9 cellular contexts compared by ENCODE assay signal in genomic region chr20:37290158-37290810, GRCh38. TPM values are rescaled to one million over a fixed set of nuclear protein-coding genes. Genes with fewer than 3 reads are reported as not detected.
A peak's percentile ranks its signal among the peaks of the same experiment; 100 is the strongest.
DNase-seq lines count a peak whose midpoint lies in the region; ATAC-seq, FAIRE-seq and TF ChIP-seq lines count a peak whose summit lies in the region.
"Had no signal": no experiment of that assay in that cellular context is flagged by ENCODE, and none has a peak within 500 bp of the region (broad histone marks: within the 10 kb centered on the region; RNA-seq: fewer than 3 reads in every experiment).

No MANE protein-coding gene starts in this region.

- H3K27me3 ChIP-seq in bronchial epithelial cell (ENCODE audit: control insufficient read depth, insufficient read depth, low read length) (no peaks in the 10 kb centered on the region), uterus (no peaks in the 10 kb centered on the region)

- TF ChIP-seq POLR2A in uterus (IDR thresholded peaks at IDR 0.05), result no peak

- H3K36me3 Mint-ChIP-seq in activated naive CD4-positive, alpha-beta T cell treated with anti-CD3 and anti-CD28 coated beads, Interleukin-2, amount 50 U/mL, for 24 hours, result peaks cover 19% of the 10 kb centered on the region

- peak overlapping the region; percentile 94 for H3K27ac ChIP-seq in mesodermal cell (ENCODE audit: low read depth, low read length, severe bottlenecking)
- H3K27ac ChIP-seq in uterus, result peak overlapping the region; percentile 95 to 96

- no peak for ATAC-seq in GM19023 (IDR thresholded peaks at IDR 0.05; ENCODE audit: unreplicated experiment)

- WGBS in mesodermal cell (ENCODE audit: insufficient coverage in 2 of 2), 2 experiments, result 79% methylated on average over 11 to 12 of the region's 21 CpGs

- intact Hi-C loops in uterus (cut with DNase I; ENCODE audit: low total_unique reads), result no loop called here

- H3K9me3 Mint-ChIP-seq in activated naive CD4-positive, alpha-beta T cell treated with anti-CD3 and anti-CD28 coated beads, Interleukin-2, amount 50 U/mL, for 24 hours, result no peaks in the 10 kb centered on the region

- TF ChIP-seq CTCF in bronchial epithelial cell (IDR thresholded peaks at IDR 0.05; ENCODE audit: insufficient read depth, low read length, severe bottlenecking) (no peak), uterus (IDR thresholded peaks at IDR 0.05) (no peak)

- H3K4me1 Mint-ChIP-seq in activated naive CD4-positive, alpha-beta T cell treated with anti-CD3 and anti-CD28 coated beads, Interleukin-2, amount 50 U/mL, for 24 hours, result peaks cover 37% of the 10 kb centered on the region

- DNase-seq in activated naive CD4-positive, alpha-beta T cell treated with anti-CD3 and anti-CD28 coated beads, Interleukin-2, amount 50 U/mL, for 16 hours, result no peak
- DNase-seq in bronchial epithelial cell (ENCODE audit: low read depth), result no peak
- DNase-seq in uterus, result no peak
- no peak for DNase-seq in activated gamma-delta T cell treated with Interleukin-2 at 50 U/mL for 16 hours
- DNase-seq in dermis blood vessel endothelial cell, result no peak

- no peak for FAIRE-seq in bronchial epithelial cell (lab: Jason Lieb, UNC)
- FAIRE-seq: endometrium had no signal

- H3K4me3 Mint-ChIP-seq in activated naive CD4-positive, alpha-beta T cell treated with anti-CD3 and anti-CD28 coated beads, Interleukin-2, amount 50 U/mL, for 24 hours, result peak overlapping the region; percentile 93

- peaks cover 17% of the 10 kb centered on the region for H3K4me1 ChIP-seq in mesodermal cell (ENCODE audit: control insufficient read depth, insufficient read depth, low read length, poor library complexity, severe bottlenecking)
- peaks cover 0 to 2% of the 10 kb centered on the region in 2 donors for H3K4me1 ChIP-seq in uterus

- peak overlapping the region; percentile 96 for H3K27ac Mint-ChIP-seq in activated naive CD4-positive, alpha-beta T cell treated with anti-CD3 and anti-CD28 coated beads, Interleukin-2, amount 50 U/mL, for 24 hours

- H3K36me3 ChIP-seq in bronchial epithelial cell (ENCODE audit: control insufficient read depth, insufficient read depth, low read length) (no peaks in the 10 kb centered on the region), mesodermal cell (ENCODE audit: control insufficient read depth, insufficient read depth, low read length) (peaks cover 27% of the 10 kb centered on the region), uterus (no peaks in the 10 kb centered on the region)

- no peaks in the 10 kb centered on the region for H3K27me3 Mint-ChIP-seq in activated naive CD4-positive, alpha-beta T cell treated with anti-CD3 and anti-CD28 coated beads, Interleukin-2, amount 50 U/mL, for 24 hours

- peak overlapping the region; percentile 73 for H3K4me3 ChIP-seq in bronchial epithelial cell (ENCODE audit: low read depth, low read length)
- H3K4me3 ChIP-seq in mesodermal cell (ENCODE audit: extremely low read depth, insufficient read depth, low read length, poor library complexity, severe bottlenecking), result peak overlapping the region; percentile 79
- peak overlapping the region; percentile 94 to 96 for H3K4me3 ChIP-seq in uterus

- H3K9me3 ChIP-seq in mesodermal cell (ENCODE audit: control insufficient read depth, low read length) (peaks cover 22% of the 10 kb centered on the region), uterus (no peaks in the 10 kb centered on the region)

RNA-seq across cellular contexts. Expression of gene MANBAL, which starts 0.8 kb away (rescaled TPM):
- total RNA-seq in bronchial epithelial cell (14.8 and 21.1 TPM in 2 replicates), uterus (10 to 100 TPM; 33.8 to 78.3 (median 43.5) TPM), dermis blood vessel endothelial cell (7.8 and 14.4 TPM in 2 replicates)
- polyA plus RNA-seq in mesodermal cell (2013, experiment 1 of 2), result 69.0 TPM
- 60.5 TPM for polyA plus RNA-seq in mesodermal cell (2013, experiment 2 of 2)

RNA-seq across cellular contexts. Expression of gene GHRH, which starts 28.7 kb away (rescaled TPM):
- not detected in 2 replicates for total RNA-seq in bronchial epithelial cell
- not detected for polyA plus RNA-seq in mesodermal cell (2013, experiment 1 of 2)
- not detected for polyA plus RNA-seq in mesodermal cell (2013, experiment 2 of 2)
- total RNA-seq in uterus, result not detected
- total RNA-seq in dermis blood vessel endothelial cell, result not detected in 2 replicates

RNA-seq across cellular contexts. Expression of gene SRC, which starts 55.7 kb away (rescaled TPM):
- 16.6 and 18.2 TPM in 2 replicates for total RNA-seq in bronchial epithelial cell
- polyA plus RNA-seq in mesodermal cell (2013, experiment 1 of 2), result 97.8 TPM
- polyA plus RNA-seq in mesodermal cell (2013, experiment 2 of 2), result 102 TPM
- 100 to 1,000 TPM in 1 of 4 donors, 10 to 100 TPM in 3; 25.0 to 110 (median 34.1) TPM for total RNA-seq in uterus
- total RNA-seq in dermis blood vessel endothelial cell, result 1.5 and 4.1 TPM in 2 replicates
